10 cellular contexts compared by ENCODE assay signal in genomic region chr16:72474511-72475123, GRCh38.
DNase-seq lines count a peak whose midpoint lies in the region; ATAC-seq, FAIRE-seq and TF ChIP-seq lines count a peak whose summit lies in the region.
"Had no signal": no experiment of that assay in that cellular context is flagged by ENCODE, and none has a peak within 500 bp of the region (broad histone marks: within the 10 kb centered on the region; RNA-seq: fewer than 3 reads in every experiment).

No MANE protein-coding gene starts in this region.

- FAIRE-seq in RCC 7860 (lab: Jason Lieb, UNC), result peak; percentile 99
- no peak for FAIRE-seq in endothelial cell of umbilical vein (lab: Jason Lieb, UNC)

- DNase-seq in activated CD4-positive, alpha-beta T cell treated with anti-CD3 and anti-CD28 coated beads for 36 hours, result no peak
- DNase-seq in activated CD4-positive, alpha-beta T cell treated with anti-CD3 and anti-CD28 coated beads, Interleukin-2, amount 10 ng/mL, durations not matched to agents 7 days and 5 days, result no peak
- peak; percentile 95 for DNase-seq in RCC 7860 (ENCODE audit: low spot score)
- DNase-seq in endothelial cell of umbilical vein (ENCODE audit: low read depth, low spot score), result peak; percentile 23
- DNase-seq in left ventricle myocardium superior, result no peak
- DNase-seq in left lobe of liver (ENCODE audit: low spot score), result no peak
- DNase-seq: retina had no signal

- no peaks in the 10 kb centered on the region for H3K36me3 Mint-ChIP-seq in activated CD4-positive, alpha-beta T cell treated with anti-CD3 and anti-CD28 coated beads for 36 hours (ENCODE audit: low read depth)
- no peaks in the 10 kb centered on the region for H3K36me3 Mint-ChIP-seq in activated CD4-positive, alpha-beta T cell treated with anti-CD3 and anti-CD28 coated beads, Interleukin-2, amount 10 ng/mL, durations not matched to agents 7 days and 5 days (ENCODE audit: low read depth)

- BruUV-seq in endothelial cell of umbilical vein (replicated peaks; lab: Mats Ljungman, UMichigan), result no TSS peak

- H3K79me2 ChIP-seq in endothelial cell of umbilical vein (ENCODE audit: control insufficient read depth, insufficient read depth, low read length), result no peaks in the 10 kb centered on the region

- CTCF ChIA-PET in activated CD4-positive, alpha-beta T cell treated with anti-CD3 and anti-CD28 coated beads for 36 hours (lab: Charles Lee), result interaction anchor here (0.6 to 1.4 kb wide), 3 partner anchors 26 to 232 kb away, joined by 3 read pairs; no protein-coding TSS in a partner anchor
- CTCF ChIA-PET in activated CD4-positive, alpha-beta T cell treated with anti-CD3 and anti-CD28 coated beads, Interleukin-2, amount 10 ng/mL, durations not matched to agents 7 days and 5 days (lab: Charles Lee), result no interaction called here
- CTCF ChIA-PET in endothelial cell of umbilical vein (lab: Charles Lee), result interaction anchor here (0.5 to 1.9 kb wide), 4 partner anchors 12 to 1096 kb away, joined by 3 to 5 read pairs (median 3); no protein-coding TSS in a partner anchor

- no peak overlapping the region for H2AFZ ChIP-seq in endothelial cell of umbilical vein (ENCODE audit: low read depth, low read length)

- intact Hi-C loops in activated CD4-positive, alpha-beta T cell treated with anti-CD3 and anti-CD28 coated beads for 36 hours (cut with DNase I, micrococcal nuclease), result loop anchor here in 1 of 2 experiments (1.0 kb wide), 1 partner anchor 381 kb away; the partner anchor contains the start of genes DHX38 and TXNL4B
- intact Hi-C loops in endothelial cell of umbilical vein (cut with micrococcal nuclease) (no loop called here), left ventricle myocardium superior (cut with micrococcal nuclease) (no loop called here)

- no peak overlapping the region for H3K9ac ChIP-seq in endothelial cell of umbilical vein (replicated peaks; ENCODE audit: extremely low read depth, insufficient read depth, low read length)
- peak overlapping the region; percentile 47 for H3K9ac ChIP-seq in skeletal muscle satellite cell (ENCODE audit: low read depth, low read length)

- TF ChIP-seq CTCF in endothelial cell of umbilical vein (IDR thresholded peaks at IDR 0.05; ENCODE audit: extremely low read depth in 1 of 2, insufficient read depth in 1 of 2, low read depth in 1 of 2, low read length in 2 of 2), result no peak

- POLR2A ChIA-PET in activated CD4-positive, alpha-beta T cell treated with anti-CD3 and anti-CD28 coated beads for 36 hours (lab: Charles Lee), result interaction anchor here (0.5 kb wide), 1 partner anchor 382 kb away, joined by 3 read pairs; no protein-coding TSS in a partner anchor
- POLR2A ChIA-PET in activated CD4-positive, alpha-beta T cell treated with anti-CD3 and anti-CD28 coated beads, Interleukin-2, amount 10 ng/mL, durations not matched to agents 7 days and 5 days (lab: Charles Lee), result no interaction called here
- POLR2A ChIA-PET in endothelial cell of umbilical vein (lab: Charles Lee), result no interaction called here

- peaks cover 16% of the 10 kb centered on the region for H3K4me1 Mint-ChIP-seq in activated CD4-positive, alpha-beta T cell treated with anti-CD3 and anti-CD28 coated beads for 36 hours
- H3K4me1 Mint-ChIP-seq in activated CD4-positive, alpha-beta T cell treated with anti-CD3 and anti-CD28 coated beads, Interleukin-2, amount 10 ng/mL, durations not matched to agents 7 days and 5 days, result peaks cover 9% of the 10 kb centered on the region
- H3K4me1 Mint-ChIP-seq: stimulated activated memory B cell treated with anti-CD40 and anti-IgM and Interleukin-4, amounts not matched to agents 10 μg/mL and 1 μg/mL and 100 μg/mL, for 72 hours had no signal

- no peaks in the 10 kb centered on the region for H3K9me3 Mint-ChIP-seq in activated CD4-positive, alpha-beta T cell treated with anti-CD3 and anti-CD28 coated beads for 36 hours (ENCODE audit: low read depth)
- no peaks in the 10 kb centered on the region for H3K9me3 Mint-ChIP-seq in activated CD4-positive, alpha-beta T cell treated with anti-CD3 and anti-CD28 coated beads, Interleukin-2, amount 10 ng/mL, durations not matched to agents 7 days and 5 days

- peak; percentile 96 for ATAC-seq in activated CD4-positive, alpha-beta T cell treated with anti-CD3 and anti-CD28 coated beads for 36 hours
- ATAC-seq in left ventricle myocardium superior (no peak), HG02973 (IDR thresholded peaks at IDR 0.05; ENCODE audit: unreplicated experiment) (no peak), left lobe of liver (no peak)
- ATAC-seq: stimulated activated memory B cell treated with anti-CD40 and anti-IgM and Interleukin-4, amounts not matched to agents 10 μg/mL and 1 μg/mL and 100 μg/mL, for 72 hours had no signal

- H3K9me3 ChIP-seq in endothelial cell of umbilical vein (replicated peaks; ENCODE audit: control insufficient read depth, insufficient read depth, low read length), result no peaks in the 10 kb centered on the region
- no peaks in the 10 kb centered on the region for H3K9me3 ChIP-seq in skeletal muscle satellite cell (replicated peaks; ENCODE audit: low read length)

- dilution Hi-C loops in endothelial cell of umbilical vein (cut with MboI; ENCODE audit: extremely low pct_ligation_motif_present, low sequenced_read_pairs), result loop anchor here (25.0 kb wide), 1 partner anchor 337 kb away; no protein-coding TSS in a partner anchor

- H3K4me1 ChIP-seq in endothelial cell of umbilical vein (ENCODE audit: control insufficient read depth, extremely low read depth, insufficient read depth, low read length), result no peaks in the 10 kb centered on the region
- H3K4me1 ChIP-seq in skeletal muscle satellite cell (ENCODE audit: control insufficient read depth, insufficient read depth, low read length), result peaks cover 17% of the 10 kb centered on the region

- H3K27ac Mint-ChIP-seq in activated CD4-positive, alpha-beta T cell treated with anti-CD3 and anti-CD28 coated beads for 36 hours, result no peak overlapping the region
- H3K27ac Mint-ChIP-seq in activated CD4-positive, alpha-beta T cell treated with anti-CD3 and anti-CD28 coated beads, Interleukin-2, amount 10 ng/mL, durations not matched to agents 7 days and 5 days, result no peak overlapping the region
- H3K27ac Mint-ChIP-seq: stimulated activated memory B cell treated with anti-CD40 and anti-IgM and Interleukin-4, amounts not matched to agents 10 μg/mL and 1 μg/mL and 100 μg/mL, for 72 hours had no signal

- H4K20me1 ChIP-seq in endothelial cell of umbilical vein (replicated peaks; ENCODE audit: control insufficient read depth, extremely low read depth, insufficient read depth, low read length), result no peaks in the 10 kb centered on the region

- no peaks in the 10 kb centered on the region for H3K27me3 Mint-ChIP-seq in activated CD4-positive, alpha-beta T cell treated with anti-CD3 and anti-CD28 coated beads for 36 hours
- no peaks in the 10 kb centered on the region for H3K27me3 Mint-ChIP-seq in activated CD4-positive, alpha-beta T cell treated with anti-CD3 and anti-CD28 coated beads, Interleukin-2, amount 10 ng/mL, durations not matched to agents 7 days and 5 days
- H3K27me3 Mint-ChIP-seq: stimulated activated memory B cell treated with anti-CD40 and anti-IgM and Interleukin-4, amounts not matched to agents 10 μg/mL and 1 μg/mL and 100 μg/mL, for 72 hours had no signal

- H3K4me3 ChIP-seq in endothelial cell of umbilical vein (replicated peaks in 1 of 3; ENCODE audit: insufficient read depth in 1 of 3, low read depth in 1 of 3, low read length in 3 of 3), result no peak overlapping the region
- H3K4me3 ChIP-seq in skeletal muscle satellite cell (ENCODE audit: low read length), result no peak overlapping the region

- H3K9me1 ChIP-seq in endothelial cell of umbilical vein (replicated peaks; ENCODE audit: control insufficient read depth, extremely low read depth, insufficient read depth, low read length), result no peaks in the 10 kb centered on the region

- H3K27me3 ChIP-seq in endothelial cell of umbilical vein (ENCODE audit: control insufficient read depth in 2 of 2, insufficient read depth in 2 of 2, low read length in 2 of 2) (no peaks in the 10 kb centered on the region), skeletal muscle satellite cell (ENCODE audit: control insufficient read depth, insufficient read depth, low read length) (no peaks in the 10 kb centered on the region)

- no peak overlapping the region for H3K4me2 ChIP-seq in endothelial cell of umbilical vein (ENCODE audit: insufficient read depth, low read length)
- peak overlapping the region; percentile 18 for H3K4me2 ChIP-seq in skeletal muscle satellite cell (ENCODE audit: low read length)

- H3K36me3 ChIP-seq in endothelial cell of umbilical vein (ENCODE audit: control insufficient read depth in 2 of 2, extremely low read depth in 1 of 2, insufficient read depth in 2 of 2, low read length in 2 of 2), result no peaks in the 10 kb centered on the region
- no peaks in the 10 kb centered on the region for H3K36me3 ChIP-seq in skeletal muscle satellite cell (ENCODE audit: insufficient read depth, low read length)

- TF ChIP-seq POLR2A in endothelial cell of umbilical vein (IDR thresholded peaks at IDR 0.05; ENCODE audit: low read depth, low read length), result no peak

- H3K4me3 Mint-ChIP-seq in activated CD4-positive, alpha-beta T cell treated with anti-CD3 and anti-CD28 coated beads for 36 hours, result no peak overlapping the region
- H3K4me3 Mint-ChIP-seq in activated CD4-positive, alpha-beta T cell treated with anti-CD3 and anti-CD28 coated beads, Interleukin-2, amount 10 ng/mL, durations not matched to agents 7 days and 5 days, result no peak overlapping the region
- H3K4me3 Mint-ChIP-seq: stimulated activated memory B cell treated with anti-CD40 and anti-IgM and Interleukin-4, amounts not matched to agents 10 μg/mL and 1 μg/mL and 100 μg/mL, for 72 hours had no signal

- H3K27ac ChIP-seq in endothelial cell of umbilical vein (ENCODE audit: insufficient read depth, low read depth, low read length), result no peak overlapping the region

TF ChIP-seq in endothelial cell of umbilical vein, 7 proteins besides CTCF, POLR2A, EP300 and RAD21:
- TF ChIP-seq JUN (IDR thresholded peaks at IDR 0.05; ENCODE audit: borderline replicate concordance, insufficient read depth, insufficient read length, low read depth) (no peak), GATA2 (IDR thresholded peaks at IDR 0.05; ENCODE audit: insufficient read depth, insufficient read length, low read depth, low read length) (no peak), MYC (IDR thresholded peaks at IDR 0.05; ENCODE audit: low read depth, low read length) (no peak), EZH2 (IDR thresholded peaks at IDR 0.05; ENCODE audit: borderline replicate concordance, low read depth, low read length, severe bottlenecking) (no peak), MAX (IDR thresholded peaks at IDR 0.05; ENCODE audit: insufficient read depth, insufficient read length) (no peak), POLR2AphosphoS5 (IDR thresholded peaks at IDR 0.05; ENCODE audit: insufficient read depth, low read depth, low read length) (no peak), FOS (IDR thresholded peaks at IDR 0.05; ENCODE audit: borderline replicate concordance, insufficient read depth, low read length) (no peak)

Comparison
In these comparisons a context has a peak if more than half of its experiments do, and no peak if none do; other contexts are left out.
1. DNase-seq: peak in RCC 7860 (single experiment) and endothelial cell of umbilical vein (single experiment); none in activated CD4-positive, alpha-beta T cell treated with anti-CD3 and anti-CD28 coated beads for 36 hours (single experiment), activated CD4-positive, alpha-beta T cell treated with anti-CD3 and anti-CD28 coated beads, Interleukin-2, amount 10 ng/mL, durations not matched to agents 7 days and 5 days (single experiment), left ventricle myocardium superior (single experiment) and left lobe of liver (single experiment).